21 cellular contexts compared by ENCODE assay signal in genomic region chr1:227440167-227440566, GRCh38.
DNase-seq lines count a peak whose midpoint lies in the region; ATAC-seq and TF ChIP-seq lines count a peak whose summit lies in the region.
"Had no signal": no experiment of that assay in that cellular context is flagged by ENCODE, and none has a peak within 500 bp of the region (broad histone marks: within the 10 kb centered on the region; RNA-seq: fewer than 3 reads in every experiment).

No MANE protein-coding gene starts in this region.

- POLR2A ChIA-PET in IMR-90 (lab: Charles Lee; ENCODE audit: unreplicated experiment) = no interaction called here

- no peak overlapping the region for H2BK20ac ChIP-seq in IMR-90 (ENCODE audit: low read depth, low read length)

- H2AK9ac ChIP-seq in IMR-90 (replicated peaks; ENCODE audit: low read depth, low read length, poor library complexity) = no peak overlapping the region

- no peaks in the 10 kb centered on the region for H3K79me1 ChIP-seq in IMR-90 (ENCODE audit: low read depth in 1 of 2, low read length in 2 of 2)

- no peak overlapping the region for H2BK15ac ChIP-seq in IMR-90 (ENCODE audit: low read depth, low read length)

- no peaks in the 10 kb centered on the region for H3K9me1 ChIP-seq in IMR-90 (ENCODE audit: insufficient read depth, low read length)

- no peak overlapping the region for H3K23ac ChIP-seq in IMR-90 (ENCODE audit: low read depth, low read length)

- H4K8ac ChIP-seq in IMR-90 (ENCODE audit: low read depth in 2 of 2, low read length in 2 of 2) = no peak overlapping the region

- DNase-seq in IMR-90 (no peak), right atrium auricular region (ENCODE audit: low spot score) (no peak), testis (peak; percentile 58), HuH-7 (ENCODE audit: low spot score) (no peak), NCI-H226 (no peak)
- DNase-seq: activated B cell treated with CpG ODN at 0.5 μM for 24 hours; activated CD4-positive, alpha-beta T cell treated with anti-CD3 and anti-CD28 coated beads, Interleukin-2, amount 50 U/mL, for 1 hour; activated naive CD4-positive, alpha-beta T cell treated with anti-CD3 and anti-CD28 coated beads for 36 hours; colonic mucosa; endodermal cell; GM23248; NCI-H187 treated with DMSO at 0.1 percent for 48 hours; NCI-H526; NK-92 treated with Interleukin-12 subunit alpha and Interleukin-12 subunit beta, amount 100 ng/mL, for 24 hours; nucleus accumbens; T1000 had no signal

- H3K9me3 ChIP-seq in IMR-90 (ENCODE audit: control insufficient read depth, insufficient read depth, low read length) (no peaks in the 10 kb centered on the region), right atrium auricular region (no peaks in the 10 kb centered on the region), testis (no peaks in the 10 kb centered on the region)
- H3K9me3 ChIP-seq: colonic mucosa had no signal

- no peak overlapping the region for H4K5ac ChIP-seq in IMR-90 (ENCODE audit: low read depth, low read length)

- H3K27me3 ChIP-seq in IMR-90 (ENCODE audit: control insufficient read depth, insufficient read depth, low read length) = peaks cover 10% of the 10 kb centered on the region; the same call in 1 of the 2 replicates
- H3K27me3 ChIP-seq in right atrium auricular region = no peaks in the 10 kb centered on the region
- H3K27me3 ChIP-seq in testis = no peaks in the 10 kb centered on the region
- H3K27me3 ChIP-seq: colonic mucosa had no signal

- no CpG with 5 or more reads among the region's 7 CpGs for WGBS in IMR-90 (ENCODE audit: extremely low coverage in 2 of 2, insufficient read length in 1 of 2), 2 experiments
- 18 to 43% methylated on average over 7 of the region's 7 CpGs for WGBS in testis, 2 donors

- H2AK5ac ChIP-seq in IMR-90 (ENCODE audit: low read depth, low read length) = no peak overlapping the region

- ATAC-seq in IMR-90 (ENCODE audit: low read depth) = no peak
- ATAC-seq in HG03139 (IDR thresholded peaks at IDR 0.05; ENCODE audit: unreplicated experiment) = no peak
- ATAC-seq: left lobe of liver, Panc1 had no signal

- dilution Hi-C loops in IMR-90 (cut with HindIII; ENCODE audit: low sequenced_read_pairs, unreplicated experiment) = no loop called here

- peak overlapping the region; percentile 18 for H2AFZ ChIP-seq in IMR-90 (replicated peaks; ENCODE audit: low read length, poor library complexity)
- H2AFZ ChIP-seq: GM23248 had no signal

- BruUV-seq in IMR-90 (replicated peaks; lab: Mats Ljungman, UMichigan) = no TSS peak

- H3K4me1 ChIP-seq in IMR-90 (ENCODE audit: control insufficient read depth, insufficient read depth, low read length) = no peaks in the 10 kb centered on the region; the same call in 1 of the 2 replicates
- H3K4me1 ChIP-seq in right atrium auricular region = peaks cover 0 to 25% of the 10 kb centered on the region in 2 donors
- H3K4me1 ChIP-seq in testis = peaks cover 16% of the 10 kb centered on the region
- H3K4me1 ChIP-seq: colonic mucosa had no signal

- CTCF ChIA-PET in IMR-90 (lab: Yijun Ruan, JAX) = interaction anchor here (0.6 to 1.1 kb wide), 2 partner anchors 123 to 198 kb away, joined by 3 read pairs; no protein-coding TSS in a partner anchor

- H2BK5ac ChIP-seq in IMR-90 (ENCODE audit: low read depth, low read length, poor library complexity, severe bottlenecking) = no peak overlapping the region

- TF ChIP-seq POLR2A in IMR-90 (IDR thresholded peaks at IDR 0.05; ENCODE audit: low read depth, low read length) (no peak), testis (IDR thresholded peaks at IDR 0.05) (no peak)

- H3K27ac ChIP-seq in IMR-90 (ENCODE audit: insufficient read depth, low read length) (no peak overlapping the region), cingulate gyrus (ENCODE audit: low read depth, low read length) (peak overlapping the region; percentile 42), right atrium auricular region (peak overlapping the region; percentile 40 to 65), testis (peak overlapping the region; percentile 71 to 81)
- H3K27ac ChIP-seq: colonic mucosa, GM23248 had no signal

- H3K9ac ChIP-seq in IMR-90 (ENCODE audit: low read depth, low read length) = no peak overlapping the region
- H3K9ac ChIP-seq: GM23248 had no signal

- no peak overlapping the region for H3K56ac ChIP-seq in IMR-90 (ENCODE audit: extremely low read depth, insufficient read depth, low read length)

- no peak overlapping the region for H3K4me2 ChIP-seq in IMR-90 (ENCODE audit: low read depth, low read length)

- in situ Hi-C loops in IMR-90 (cut with MboI; ENCODE audit: low sequenced_read_pairs) = loop anchor here (25.0 kb wide), 2 partner anchors 203 to 303 kb away; no protein-coding TSS in a partner anchor

- intact Hi-C loops in IMR-90 (cut with micrococcal nuclease) = no loop called here
- intact Hi-C loops in testis (cut with DNase I; ENCODE audit: low total_unique reads) = no loop called here

- H4K20me1 ChIP-seq in IMR-90 (ENCODE audit: insufficient read depth, low read length) = no peaks in the 10 kb centered on the region

- TF ChIP-seq CTCF in IMR-90 (conservative IDR thresholded peaks at IDR 0.05; ENCODE audit: low read depth, low read length) (no peak), right atrium auricular region (IDR thresholded peaks at IDR 0.05) (no peak), testis (IDR thresholded peaks at IDR 0.05) (no peak)

- no peak overlapping the region for H2BK120ac ChIP-seq in IMR-90 (ENCODE audit: low read depth, low read length)

- H3K14ac ChIP-seq in IMR-90 (replicated peaks; ENCODE audit: low read depth, low read length) = no peak overlapping the region

- H3K18ac ChIP-seq in IMR-90 (ENCODE audit: low read depth, low read length) = no peak overlapping the region

- H3K36me3 ChIP-seq in IMR-90 (ENCODE audit: control insufficient read depth, insufficient read depth, low read length) (no peaks in the 10 kb centered on the region), right atrium auricular region (no peaks in the 10 kb centered on the region), testis (ENCODE audit: low read depth, missing control alignments) (no peaks in the 10 kb centered on the region)
- H3K36me3 ChIP-seq: colonic mucosa had no signal

- TF ChIP-seq RAD21 in IMR-90 (IDR thresholded peaks at IDR 0.05; ENCODE audit: low read length) = no peak

- H3K4me3 ChIP-seq in IMR-90 (ENCODE audit: insufficient read depth, low read depth, low read length) = no peak overlapping the region
- no peak overlapping the region for H3K4me3 ChIP-seq in right atrium auricular region
- no peak overlapping the region for H3K4me3 ChIP-seq in testis
- H3K4me3 ChIP-seq: colonic mucosa, GM23248, skin epidermis had no signal

- H3K4ac ChIP-seq in IMR-90 (ENCODE audit: low read depth, low read length) = no peak overlapping the region

- H4K91ac ChIP-seq in IMR-90 (ENCODE audit: insufficient read depth, low read depth, low read length) = no peak overlapping the region

TF ChIP-seq in IMR-90, 13 proteins besides CTCF, POLR2A, EP300 and RAD21:
- TF ChIP-seq RFX5 (IDR thresholded peaks at IDR 0.05; ENCODE audit: low read depth, low read length) (no peak), CEBPB (IDR thresholded peaks at IDR 0.05; ENCODE audit: low read depth, low read length) (no peak), SMC3 (IDR thresholded peaks at IDR 0.05; ENCODE audit: low read depth, low read length) (no peak), CHD1 (IDR thresholded peaks at IDR 0.05; ENCODE audit: low read depth, low read length) (no peak), MAZ (IDR thresholded peaks at IDR 0.05; ENCODE audit: borderline replicate concordance, low read depth, low read length) (no peak)
